Comparison of ENCODE assay signal across 8 cellular contexts in the genomic region with DNA sequence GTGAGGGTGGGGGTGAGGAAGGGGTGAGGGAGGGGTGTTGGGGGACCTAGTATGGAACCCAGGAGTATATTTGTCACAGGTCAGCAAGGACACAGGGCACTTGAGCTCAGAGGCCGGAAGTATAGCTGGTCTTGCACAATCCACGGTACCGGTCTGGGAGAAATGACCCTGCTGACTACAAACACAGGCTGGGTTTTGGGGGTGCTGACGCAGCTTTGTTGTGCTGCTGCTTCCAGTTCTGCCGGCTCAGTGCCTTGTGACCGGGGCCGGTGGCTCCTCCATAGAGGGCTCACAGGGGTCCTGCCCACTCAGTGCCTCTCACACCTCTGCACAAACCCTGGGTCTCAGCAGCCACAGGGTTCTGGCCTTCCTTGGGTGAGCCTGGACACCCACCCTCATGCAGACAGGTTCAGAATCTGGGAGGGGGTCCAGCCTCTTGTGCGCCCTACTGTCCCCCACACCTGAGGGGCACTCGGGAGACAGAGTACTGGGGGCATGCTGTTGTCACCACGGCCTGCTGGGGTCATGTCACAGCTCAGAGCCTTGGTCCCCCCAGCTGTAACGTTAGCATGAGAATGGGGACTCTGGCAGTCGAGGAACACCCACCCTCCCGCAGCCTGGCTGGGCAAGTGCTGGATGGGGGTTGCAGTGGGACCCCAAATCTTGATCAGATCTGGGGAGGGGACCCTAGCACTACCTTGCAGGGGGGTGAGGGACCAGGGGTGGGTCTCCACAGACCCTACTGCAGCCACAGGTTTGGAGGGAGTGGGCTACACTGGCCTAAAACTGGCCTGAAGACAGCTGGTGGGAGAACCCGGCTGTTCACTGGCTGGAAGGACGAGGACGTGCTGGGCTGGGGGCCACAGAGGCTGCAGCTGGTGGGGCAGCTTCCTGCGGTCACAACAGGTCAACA. TPM values are rescaled to one million over a fixed set of nuclear protein-coding genes. Genes with fewer than 3 reads are reported as not detected.
DNase-seq lines count a peak whose midpoint lies in the region; ATAC-seq and TF ChIP-seq lines count a peak whose summit lies in the region.

No MANE protein-coding gene starts in this region.

- no peaks in the 10 kb centered on the region for H3K9me3 ChIP-seq in heart left ventricle

- H3K36me3 ChIP-seq in heart left ventricle = peaks cover 0 to 31% (median 15%) of the 10 kb centered on the region in 9 donors

- DNase-seq in ELR (ENCODE audit: low read depth) (peak; percentile 88), RKO (ENCODE audit: low spot score) (peak; percentile 62), heart left ventricle (peak; percentile 73 to 86 (median 82)), renal cortical epithelial cell (ENCODE audit: low read depth) (peak; percentile 89)
- DNase-seq in stimulated activated CD4-positive, alpha-beta T cell treated with anti-CD3 and anti-CD28 coated beads, Interleukin-4, amount 100 ng/mL, for 4 hours = no peak

- no peak overlapping the region for H3K4me3 ChIP-seq in heart left ventricle

- no peak for TF ChIP-seq POLR2A in heart left ventricle (IDR thresholded peaks at IDR 0.05)

- H3K27me3 ChIP-seq in heart left ventricle = no peaks in the 10 kb centered on the region

- ATAC-seq in heart left ventricle (peak; percentile 16 to 62 (median 56)), HG02798 (IDR thresholded peaks at IDR 0.05; ENCODE audit: poor library complexity, unreplicated experiment) (no peak), HG02623 (IDR thresholded peaks at IDR 0.05; ENCODE audit: unreplicated experiment) (no peak), HG03095 (IDR thresholded peaks at IDR 0.05; ENCODE audit: unreplicated experiment) (no peak)

- H3K27ac ChIP-seq in heart left ventricle = peak overlapping the region in 8 of 12 donors; percentile 38 to 88 (median 50)

- WGBS in heart left ventricle, 4 donors = 67 to 76% (median 69%) methylated on average over 17 of the region's 17 CpGs

- TF ChIP-seq CTCF in heart left ventricle (IDR thresholded peaks at IDR 0.05) = no peak

- H3K4me1 ChIP-seq in heart left ventricle = peaks cover 0 to 74% (median 18%) of the 10 kb centered on the region in 12 donors

- intact Hi-C loops in heart left ventricle (cut with DNase I) = no loop called here

RNA-seq across cellular contexts. Expression of a gene that starts 17.7 kb away (rescaled TPM):
- total RNA-seq in heart left ventricle (10 to 100 TPM; 42.2 to 96.1 (median 56.3) TPM), renal cortical epithelial cell (35.1 and 81.8 TPM in 2 replicates)
- 10 to 100 TPM; 52.0 to 52.9 TPM for polyA plus RNA-seq in heart left ventricle

RNA-seq across cellular contexts. Expression of a gene that starts 20.3 kb away (rescaled TPM):
- total RNA-seq in heart left ventricle (10 to 100 TPM; 24.2 to 46.2 (median 27.5) TPM), renal cortical epithelial cell (38.0 and 71.7 TPM in 2 replicates)
- polyA plus RNA-seq in heart left ventricle = 10 to 100 TPM; 38.9 to 42.7 TPM

RNA-seq across cellular contexts. Expression of a gene that starts 57.8 kb away (rescaled TPM):
- total RNA-seq in heart left ventricle = 1 to 10 TPM in 2 of 9 donors, under 1 TPM in 5, not detected in 2; 0.29 to 5.2 (median 0.56) TPM
- under 1 TPM in 1 of 2 donors, not detected in 1; 0.50 TPM for polyA plus RNA-seq in heart left ventricle
- 5.1 and 6.9 TPM in 2 replicates for total RNA-seq in renal cortical epithelial cell

Comparison
In these comparisons a context has a peak if more than half of its experiments do, and no peak if none do; other contexts are left out.
1. DNase-seq: peak in ELR (single experiment), RKO (single experiment), heart left ventricle (5 of 5) and renal cortical epithelial cell (single experiment); none in stimulated activated CD4-positive, alpha-beta T cell treated with anti-CD3 and anti-CD28 coated beads, Interleukin-4, amount 100 ng/mL, for 4 hours (0 of 2).
2. ATAC-seq: peak in heart left ventricle (4 of 4); none in HG02798 (single experiment), HG02623 (single experiment) and HG03095 (single experiment).